1 cellular context compared by ENCODE assay signal in the genomic region with DNA sequence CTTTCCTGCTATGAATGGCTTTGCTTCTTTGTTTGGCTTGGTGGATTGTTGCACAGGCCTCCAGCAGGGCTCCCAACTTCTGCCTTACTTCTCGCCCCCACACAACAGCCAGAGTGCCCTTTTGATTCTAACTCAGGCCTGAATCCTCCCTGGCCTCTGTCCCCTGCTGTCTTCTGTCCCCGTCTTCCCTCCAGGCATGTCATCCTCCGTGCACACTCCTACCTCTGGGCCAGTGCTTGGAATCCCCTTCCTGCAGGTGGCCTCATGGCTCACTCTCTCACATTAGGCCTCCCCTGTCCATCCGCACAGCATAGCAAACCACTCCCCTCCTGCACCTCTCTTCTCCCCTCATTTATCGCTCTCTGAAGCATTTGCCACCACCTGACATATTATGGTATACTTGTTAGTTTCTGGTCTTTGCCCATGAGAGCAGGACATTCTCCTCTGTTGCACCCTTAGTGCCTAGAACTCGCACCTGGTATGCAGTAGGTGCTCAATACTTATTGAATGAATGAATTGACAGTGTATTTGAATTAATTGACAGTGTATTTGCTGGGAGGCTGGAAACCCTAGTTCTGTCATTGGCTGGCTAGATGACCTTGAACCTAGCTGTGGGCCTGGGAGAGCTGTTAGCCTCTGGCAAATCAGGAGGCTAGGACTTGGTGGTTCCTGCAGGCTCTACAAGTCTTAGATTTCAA.
TF ChIP-seq lines count a peak whose summit lies in the region.

No MANE protein-coding gene starts in this region.

TF ChIP-seq in liver, 16 proteins besides CTCF, POLR2A, EP300 and RAD21 (continued from another document):
- TF ChIP-seq, protein P1, sequence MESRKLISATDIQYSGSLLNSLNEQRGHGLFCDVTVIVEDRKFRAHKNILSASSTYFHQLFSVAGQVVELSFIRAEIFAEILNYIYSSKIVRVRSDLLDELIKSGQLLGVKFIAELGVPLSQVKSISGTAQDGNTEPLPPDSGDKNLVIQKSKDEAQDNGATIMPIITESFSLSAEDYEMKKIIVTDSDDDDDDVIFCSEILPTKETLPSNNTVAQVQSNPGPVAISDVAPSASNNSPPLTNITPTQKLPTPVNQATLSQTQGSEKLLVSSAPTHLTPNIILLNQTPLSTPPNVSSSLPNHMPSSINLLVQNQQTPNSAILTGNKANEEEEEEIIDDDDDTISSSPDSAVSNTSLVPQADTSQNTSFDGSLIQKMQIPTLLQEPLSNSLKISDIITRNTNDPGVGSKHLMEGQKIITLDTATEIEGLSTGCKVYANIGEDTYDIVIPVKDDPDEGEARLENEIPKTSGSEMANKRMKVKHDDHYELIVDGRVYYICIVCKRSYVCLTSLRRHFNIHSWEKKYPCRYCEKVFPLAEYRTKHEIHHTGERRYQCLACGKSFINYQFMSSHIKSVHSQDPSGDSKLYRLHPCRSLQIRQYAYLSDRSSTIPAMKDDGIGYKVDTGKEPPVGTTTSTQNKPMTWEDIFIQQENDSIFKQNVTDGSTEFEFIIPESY (IDR thresholded peaks at IDR 0.05): no peak
- no peak for TF ChIP-seq EGR1 (IDR thresholded peaks at IDR 0.05; ENCODE audit: low read depth in 2 of 2)
- TF ChIP-seq HNF4G (IDR thresholded peaks at IDR 0.05): no peak
- no peak for TF ChIP-seq TAF1 (conservative IDR thresholded peaks at IDR 0.05)
- TF ChIP-seq GABPA (IDR thresholded peaks at IDR 0.05 in 1 of 2, conservative IDR thresholded peaks at IDR 0.05 in 1 of 2): no peak
